Comparison of ENCODE assay signal across 1 cellular context in genomic region chr6:131976545-131977061, GRCh38.
A peak's percentile ranks its signal among the peaks of the same experiment; 100 is the strongest.
TF ChIP-seq lines count a peak whose summit lies in the region.

No MANE protein-coding gene starts in this region.

TF ChIP-seq in HepG2, 621 proteins besides CTCF, POLR2A, EP300 and RAD21 (continued from another document and continues in another):
- no peak for TF ChIP-seq ZFP37 (CRISPR knock-in tag; IDR thresholded peaks at IDR 0.05; ENCODE audit: borderline replicate concordance)
- TF ChIP-seq ZNF546 (CRISPR knock-in tag; conservative IDR thresholded peaks at IDR 0.05): no peak
- no peak for TF ChIP-seq ZNF333 (CRISPR knock-in tag; IDR thresholded peaks at IDR 0.05; ENCODE audit: borderline replicate concordance)
- no peak for TF ChIP-seq ZNF382 (CRISPR knock-in tag; IDR thresholded peaks at IDR 0.05; ENCODE audit: borderline replicate concordance)
- no peak for TF ChIP-seq IRX3 (CRISPR knock-in tag; IDR thresholded peaks at IDR 0.05; ENCODE audit: borderline replicate concordance, low read depth)
- peak; percentile 64; the same call in 1 of the 2 replicates for TF ChIP-seq KLF6 (CRISPR knock-in tag; IDR thresholded peaks at IDR 0.05)
- TF ChIP-seq ZNF761 (CRISPR knock-in tag; conservative IDR thresholded peaks at IDR 0.05): no peak
- TF ChIP-seq, protein P1, sequence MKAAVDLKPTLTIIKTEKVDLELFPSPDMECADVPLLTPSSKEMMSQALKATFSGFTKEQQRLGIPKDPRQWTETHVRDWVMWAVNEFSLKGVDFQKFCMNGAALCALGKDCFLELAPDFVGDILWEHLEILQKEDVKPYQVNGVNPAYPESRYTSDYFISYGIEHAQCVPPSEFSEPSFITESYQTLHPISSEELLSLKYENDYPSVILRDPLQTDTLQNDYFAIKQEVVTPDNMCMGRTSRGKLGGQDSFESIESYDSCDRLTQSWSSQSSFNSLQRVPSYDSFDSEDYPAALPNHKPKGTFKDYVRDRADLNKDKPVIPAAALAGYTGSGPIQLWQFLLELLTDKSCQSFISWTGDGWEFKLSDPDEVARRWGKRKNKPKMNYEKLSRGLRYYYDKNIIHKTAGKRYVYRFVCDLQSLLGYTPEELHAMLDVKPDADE (CRISPR knock-in tag; IDR thresholded peaks at IDR 0.05): no peak
- no peak for TF ChIP-seq ZNF253 (CRISPR knock-in tag; IDR thresholded peaks at IDR 0.05; ENCODE audit: borderline replicate concordance)
- peak; percentile 80; the same call in 1 of the 2 replicates for TF ChIP-seq NCOR1 (IDR thresholded peaks at IDR 0.05; ENCODE audit: borderline replicate concordance, low read length)
- TF ChIP-seq, protein P2, sequence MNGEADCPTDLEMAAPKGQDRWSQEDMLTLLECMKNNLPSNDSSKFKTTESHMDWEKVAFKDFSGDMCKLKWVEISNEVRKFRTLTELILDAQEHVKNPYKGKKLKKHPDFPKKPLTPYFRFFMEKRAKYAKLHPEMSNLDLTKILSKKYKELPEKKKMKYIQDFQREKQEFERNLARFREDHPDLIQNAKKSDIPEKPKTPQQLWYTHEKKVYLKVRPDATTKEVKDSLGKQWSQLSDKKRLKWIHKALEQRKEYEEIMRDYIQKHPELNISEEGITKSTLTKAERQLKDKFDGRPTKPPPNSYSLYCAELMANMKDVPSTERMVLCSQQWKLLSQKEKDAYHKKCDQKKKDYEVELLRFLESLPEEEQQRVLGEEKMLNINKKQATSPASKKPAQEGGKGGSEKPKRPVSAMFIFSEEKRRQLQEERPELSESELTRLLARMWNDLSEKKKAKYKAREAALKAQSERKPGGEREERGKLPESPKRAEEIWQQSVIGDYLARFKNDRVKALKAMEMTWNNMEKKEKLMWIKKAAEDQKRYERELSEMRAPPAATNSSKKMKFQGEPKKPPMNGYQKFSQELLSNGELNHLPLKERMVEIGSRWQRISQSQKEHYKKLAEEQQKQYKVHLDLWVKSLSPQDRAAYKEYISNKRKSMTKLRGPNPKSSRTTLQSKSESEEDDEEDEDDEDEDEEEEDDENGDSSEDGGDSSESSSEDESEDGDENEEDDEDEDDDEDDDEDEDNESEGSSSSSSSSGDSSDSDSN (CRISPR knock-in tag; IDR thresholded peaks at IDR 0.05): no peak
- TF ChIP-seq HINFP (CRISPR knock-in tag; IDR thresholded peaks at IDR 0.05; ENCODE audit: low read depth): no peak
- peak in 1 of 2 experiments; percentile 63; a peak in 1 of 4 replicates for TF ChIP-seq KLF16 (CRISPR knock-in tag; IDR thresholded peaks at IDR 0.05)
- peak; percentile 68; the same call in 1 of the 2 replicates for TF ChIP-seq CHD4 (IDR thresholded peaks at IDR 0.05; ENCODE audit: borderline replicate concordance, low read length)
- TF ChIP-seq, protein P3, sequence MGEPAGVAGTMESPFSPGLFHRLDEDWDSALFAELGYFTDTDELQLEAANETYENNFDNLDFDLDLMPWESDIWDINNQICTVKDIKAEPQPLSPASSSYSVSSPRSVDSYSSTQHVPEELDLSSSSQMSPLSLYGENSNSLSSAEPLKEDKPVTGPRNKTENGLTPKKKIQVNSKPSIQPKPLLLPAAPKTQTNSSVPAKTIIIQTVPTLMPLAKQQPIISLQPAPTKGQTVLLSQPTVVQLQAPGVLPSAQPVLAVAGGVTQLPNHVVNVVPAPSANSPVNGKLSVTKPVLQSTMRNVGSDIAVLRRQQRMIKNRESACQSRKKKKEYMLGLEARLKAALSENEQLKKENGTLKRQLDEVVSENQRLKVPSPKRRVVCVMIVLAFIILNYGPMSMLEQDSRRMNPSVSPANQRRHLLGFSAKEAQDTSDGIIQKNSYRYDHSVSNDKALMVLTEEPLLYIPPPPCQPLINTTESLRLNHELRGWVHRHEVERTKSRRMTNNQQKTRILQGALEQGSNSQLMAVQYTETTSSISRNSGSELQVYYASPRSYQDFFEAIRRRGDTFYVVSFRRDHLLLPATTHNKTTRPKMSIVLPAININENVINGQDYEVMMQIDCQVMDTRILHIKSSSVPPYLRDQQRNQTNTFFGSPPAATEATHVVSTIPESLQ (CRISPR knock-in tag; conservative IDR thresholded peaks at IDR 0.05): no peak
- TF ChIP-seq ZNF614 (CRISPR knock-in tag; IDR thresholded peaks at IDR 0.05; ENCODE audit: borderline replicate concordance): peak; percentile 99
- TF ChIP-seq SIN3A (IDR thresholded peaks at IDR 0.05; ENCODE audit: borderline replicate concordance, low read depth, low read length): no peak
- TF ChIP-seq NFYB (CRISPR knock-in tag; IDR thresholded peaks at IDR 0.05): no peak
- TF ChIP-seq HIC2 (CRISPR knock-in tag; IDR thresholded peaks at IDR 0.05; ENCODE audit: low read depth): peak; percentile 74; the same call in 1 of the 2 replicates
- TF ChIP-seq ZSCAN5A (CRISPR knock-in tag; IDR thresholded peaks at IDR 0.05; ENCODE audit: borderline replicate concordance): peak; percentile 86; the same call in 1 of the 2 replicates
- TF ChIP-seq RBFOX2 (IDR thresholded peaks at IDR 0.05; ENCODE audit: low read depth, low read length): no peak
- TF ChIP-seq, protein P4, sequence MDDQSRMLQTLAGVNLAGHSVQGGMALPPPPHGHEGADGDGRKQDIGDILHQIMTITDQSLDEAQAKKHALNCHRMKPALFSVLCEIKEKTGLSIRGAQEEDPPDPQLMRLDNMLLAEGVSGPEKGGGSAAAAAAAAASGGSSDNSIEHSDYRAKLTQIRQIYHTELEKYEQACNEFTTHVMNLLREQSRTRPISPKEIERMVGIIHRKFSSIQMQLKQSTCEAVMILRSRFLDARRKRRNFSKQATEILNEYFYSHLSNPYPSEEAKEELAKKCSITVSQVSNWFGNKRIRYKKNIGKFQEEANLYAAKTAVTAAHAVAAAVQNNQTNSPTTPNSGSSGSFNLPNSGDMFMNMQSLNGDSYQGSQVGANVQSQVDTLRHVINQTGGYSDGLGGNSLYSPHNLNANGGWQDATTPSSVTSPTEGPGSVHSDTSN (CRISPR knock-in tag; IDR thresholded peaks at IDR 0.05; ENCODE audit: borderline replicate concordance): no peak
- TF ChIP-seq, protein P5, sequence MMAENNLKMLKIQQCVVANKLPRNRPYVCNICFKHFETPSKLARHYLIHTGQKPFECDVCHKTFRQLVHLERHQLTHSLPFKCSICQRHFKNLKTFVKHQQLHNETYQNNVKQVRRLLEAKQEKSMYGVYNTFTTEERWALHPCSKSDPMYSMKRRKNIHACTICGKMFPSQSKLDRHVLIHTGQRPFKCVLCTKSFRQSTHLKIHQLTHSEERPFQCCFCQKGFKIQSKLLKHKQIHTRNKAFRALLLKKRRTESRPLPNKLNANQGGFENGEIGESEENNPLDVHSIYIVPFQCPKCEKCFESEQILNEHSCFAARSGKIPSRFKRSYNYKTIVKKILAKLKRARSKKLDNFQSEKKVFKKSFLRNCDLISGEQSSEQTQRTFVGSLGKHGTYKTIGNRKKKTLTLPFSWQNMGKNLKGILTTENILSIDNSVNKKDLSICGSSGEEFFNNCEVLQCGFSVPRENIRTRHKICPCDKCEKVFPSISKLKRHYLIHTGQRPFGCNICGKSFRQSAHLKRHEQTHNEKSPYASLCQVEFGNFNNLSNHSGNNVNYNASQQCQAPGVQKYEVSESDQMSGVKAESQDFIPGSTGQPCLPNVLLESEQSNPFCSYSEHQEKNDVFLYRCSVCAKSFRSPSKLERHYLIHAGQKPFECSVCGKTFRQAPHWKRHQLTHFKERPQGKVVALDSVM (CRISPR knock-in tag; IDR thresholded peaks at IDR 0.05): no peak
- no peak for TF ChIP-seq POLR2AphosphoS5 (IDR thresholded peaks at IDR 0.05; ENCODE audit: low read depth, low read length)
- no peak for TF ChIP-seq ZNF574 (CRISPR knock-in tag; IDR thresholded peaks at IDR 0.05)
- TF ChIP-seq, protein P6, sequence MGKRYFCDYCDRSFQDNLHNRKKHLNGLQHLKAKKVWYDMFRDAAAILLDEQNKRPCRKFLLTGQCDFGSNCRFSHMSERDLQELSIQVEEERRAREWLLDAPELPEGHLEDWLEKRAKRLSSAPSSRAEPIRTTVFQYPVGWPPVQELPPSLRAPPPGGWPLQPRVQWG (CRISPR knock-in tag; IDR thresholded peaks at IDR 0.05; ENCODE audit: borderline replicate concordance, low read depth): no peak
- no peak for TF ChIP-seq ZNF766 (CRISPR knock-in tag; IDR thresholded peaks at IDR 0.05; ENCODE audit: borderline replicate concordance)
- peak; percentile 89 for TF ChIP-seq ISL2 (CRISPR knock-in tag; IDR thresholded peaks at IDR 0.05)
- TF ChIP-seq GFI1 (CRISPR knock-in tag; IDR thresholded peaks at IDR 0.05; ENCODE audit: borderline replicate concordance): 0 out of 2 replicates have a peak, but pooled peaks have one; percentile 26
- no peak for TF ChIP-seq RFX5 (IDR thresholded peaks at IDR 0.05; ENCODE audit: low read depth, low read length)
- no peak for TF ChIP-seq ZNF3 (CRISPR knock-in tag; IDR thresholded peaks at IDR 0.05)
- TF ChIP-seq, protein P7, sequence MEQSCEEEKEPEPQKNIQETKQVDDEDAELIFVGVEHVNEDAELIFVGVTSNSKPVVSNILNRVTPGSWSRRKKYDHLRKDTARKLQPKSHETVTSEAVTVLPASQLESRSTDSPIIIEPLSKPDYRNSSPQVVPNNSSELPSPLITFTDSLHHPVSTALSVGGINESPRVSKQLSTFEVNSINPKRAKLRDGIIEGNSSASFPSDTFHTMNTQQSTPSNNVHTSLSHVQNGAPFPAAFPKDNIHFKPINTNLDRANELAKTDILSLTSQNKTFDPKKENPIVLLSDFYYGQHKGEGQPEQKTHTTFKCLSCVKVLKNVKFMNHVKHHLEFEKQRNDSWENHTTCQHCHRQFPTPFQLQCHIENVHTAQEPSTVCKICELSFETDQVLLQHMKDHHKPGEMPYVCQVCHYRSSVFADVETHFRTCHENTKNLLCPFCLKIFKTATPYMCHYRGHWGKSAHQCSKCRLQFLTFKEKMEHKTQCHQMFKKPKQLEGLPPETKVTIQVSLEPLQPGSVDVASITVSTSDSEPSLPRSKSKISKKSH (CRISPR knock-in tag; IDR thresholded peaks at IDR 0.05; ENCODE audit: borderline replicate concordance): no peak
- no peak for TF ChIP-seq MXD3 (CRISPR knock-in tag; IDR thresholded peaks at IDR 0.05)
- TF ChIP-seq ZNF878 (CRISPR knock-in tag; IDR thresholded peaks at IDR 0.05): no peak; the same call in 1 of the 2 replicates
- no peak for TF ChIP-seq ZNF567 (CRISPR knock-in tag; IDR thresholded peaks at IDR 0.05; ENCODE audit: borderline replicate concordance)
- TF ChIP-seq ELK4 (CRISPR knock-in tag; IDR thresholded peaks at IDR 0.05; ENCODE audit: borderline replicate concordance): no peak
- TF ChIP-seq GABPA (IDR thresholded peaks at IDR 0.05; ENCODE audit: low read depth, low read length): no peak
- no peak for TF ChIP-seq GABPA (CRISPR knock-in tag; IDR thresholded peaks at IDR 0.05; ENCODE audit: low read depth)
